22 cellular contexts compared by ENCODE assay signal in the genomic region with DNA sequence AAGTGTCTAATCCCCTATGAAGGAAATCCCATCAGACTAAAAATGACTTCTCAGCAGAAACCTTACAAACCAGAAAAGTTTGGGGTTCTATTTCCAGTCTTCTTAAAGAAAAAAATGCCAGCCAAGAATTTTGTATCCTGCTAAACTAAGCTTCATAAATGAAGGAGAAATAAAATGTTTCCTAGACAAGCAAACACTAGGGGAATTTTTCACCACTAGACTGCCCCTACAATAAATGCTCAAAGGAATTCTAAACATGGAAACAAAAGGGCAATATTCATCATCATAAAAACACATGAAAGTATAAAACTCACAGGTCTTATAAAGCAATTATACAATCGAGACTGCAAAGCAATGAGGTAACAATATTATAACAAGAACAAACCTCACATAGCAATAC.
DNase-seq lines count a peak whose midpoint lies in the region; ATAC-seq and TF ChIP-seq lines count a peak whose summit lies in the region.
"Had no signal": no experiment of that assay in that cellular context is flagged by ENCODE, and none has a peak within 500 bp of the region (broad histone marks: within the 10 kb centered on the region; RNA-seq: fewer than 3 reads in every experiment).

No MANE protein-coding gene starts in this region.

- H4K20me1 ChIP-seq in mammary epithelial cell (ENCODE audit: insufficient read depth, low read length), result no peaks in the 10 kb centered on the region

- dilution Hi-C loops in mammary epithelial cell (cut with HindIII; ENCODE audit: low sequenced_read_pairs), result no loop called here

- peaks cover 23% of the 10 kb centered on the region for H3K4me1 Mint-ChIP-seq in MCF 10A (ENCODE audit: insufficient read depth, unreplicated experiment)
- peaks cover 10% of the 10 kb centered on the region for H3K4me1 Mint-ChIP-seq in activated T-helper 17 cell treated with anti-CD3 and anti-CD28 coated beads, Interleukin-2, amount 50 U/mL, for 72 hours
- peaks cover 14% of the 10 kb centered on the region for H3K4me1 Mint-ChIP-seq in stimulated activated memory B cell treated with anti-CD40 and anti-IgM and Interleukin-4, amounts not matched to agents 10 μg/mL and 1 μg/mL and 100 μg/mL, for 72 hours
- H3K4me1 Mint-ChIP-seq: CD8-positive, alpha-beta memory T cell had no signal

- peak overlapping the region; percentile 35 for H3K27ac ChIP-seq in mammary epithelial cell (ENCODE audit: insufficient read depth, low read depth, low read length)
- H3K27ac ChIP-seq in esophagus squamous epithelium, result peak overlapping the region in 3 of 4 donors; percentile 46 to 54 (median 49)
- H3K27ac ChIP-seq: C4-2B, SJCRH30 had no signal

- no peaks in the 10 kb centered on the region for H3K27me3 Mint-ChIP-seq in MCF 10A (ENCODE audit: insufficient read depth, unreplicated experiment)
- H3K27me3 Mint-ChIP-seq in activated T-helper 17 cell treated with anti-CD3 and anti-CD28 coated beads, Interleukin-2, amount 50 U/mL, for 72 hours, result no peaks in the 10 kb centered on the region
- no peaks in the 10 kb centered on the region for H3K27me3 Mint-ChIP-seq in stimulated activated memory B cell treated with anti-CD40 and anti-IgM and Interleukin-4, amounts not matched to agents 10 μg/mL and 1 μg/mL and 100 μg/mL, for 72 hours

- H3K9me3 Mint-ChIP-seq in MCF 10A (ENCODE audit: unreplicated experiment), result peaks cover 5% of the 10 kb centered on the region
- H3K9me3 Mint-ChIP-seq in activated T-helper 17 cell treated with anti-CD3 and anti-CD28 coated beads, Interleukin-2, amount 50 U/mL, for 72 hours, result peaks cover 3% of the 10 kb centered on the region
- peaks cover 3% of the 10 kb centered on the region for H3K9me3 Mint-ChIP-seq in stimulated activated memory B cell treated with anti-CD40 and anti-IgM and Interleukin-4, amounts not matched to agents 10 μg/mL and 1 μg/mL and 100 μg/mL, for 72 hours

- ATAC-seq in activated T-helper 17 cell treated with anti-CD3 and anti-CD28 coated beads, Interleukin-2, amount 50 U/mL, for 72 hours (replicated peaks), result no peak
- ATAC-seq in stimulated activated memory B cell treated with anti-CD40 and anti-IgM and Interleukin-4, amounts not matched to agents 10 μg/mL and 1 μg/mL and 100 μg/mL, for 72 hours, result no peak
- ATAC-seq: Panc1 had no signal

- TF ChIP-seq CTCF in mammary epithelial cell (conservative IDR thresholded peaks at IDR 0.05 in 1 of 2, IDR thresholded peaks at IDR 0.05 in 1 of 2; ENCODE audit: extremely low read depth in 1 of 2, insufficient read depth in 1 of 2, low read depth in 1 of 2, low read length in 2 of 2) (no peak), MCF 10A (IDR thresholded peaks at IDR 0.05; ENCODE audit: unreplicated experiment) (no peak), esophagus squamous epithelium (IDR thresholded peaks at IDR 0.05) (no peak)

- POLR2A ChIA-PET in MCF 10A (lab: Yijun Ruan, JAX), result interaction anchor here (0.8 to 0.9 kb wide), 3 partner anchors 9 to 97 kb away, joined by 3 to 7 read pairs (median 4); no protein-coding TSS in a partner anchor

- BruUV-seq in mammary epithelial cell (replicated peaks; lab: Mats Ljungman, UMichigan), result no TSS peak
- BruUV-seq in MCF 10A (replicated peaks; lab: Mats Ljungman, UMichigan), result no TSS peak

- H3K4me1 ChIP-seq in mammary epithelial cell (ENCODE audit: insufficient read depth, low read length), result peaks cover 28% of the 10 kb centered on the region
- peaks cover 0 to 34% (median 10%) of the 10 kb centered on the region in 3 donors for H3K4me1 ChIP-seq in esophagus squamous epithelium
- H3K4me1 ChIP-seq: SJCRH30 had no signal

- H3K4me3 ChIP-seq in mammary epithelial cell (replicated peaks in 1 of 3; ENCODE audit: insufficient read depth in 1 of 3, low read depth in 2 of 3, low read length in 3 of 3) (no peak overlapping the region), esophagus squamous epithelium (no peak overlapping the region)
- H3K4me3 ChIP-seq: MG63, SJCRH30 had no signal

- no peak overlapping the region for H3K9ac ChIP-seq in mammary epithelial cell (ENCODE audit: insufficient read depth, low read length)

- 94% methylated on average over 1 of the region's 1 CpG for WGBS in mammary epithelial cell (ENCODE audit: low coverage, missing lambda C conversion rate)
- WGBS in esophagus squamous epithelium, 2 donors, result 87 to 91% methylated on average over 1 of the region's 1 CpG

- H2AFZ ChIP-seq in mammary epithelial cell (ENCODE audit: low read depth, low read length), result no peak overlapping the region

- H3K4me2 ChIP-seq in mammary epithelial cell (ENCODE audit: insufficient read depth, low read depth, low read length), result no peak overlapping the region

- TF ChIP-seq POLR2A in esophagus squamous epithelium (IDR thresholded peaks at IDR 0.05), result no peak

- CTCF ChIA-PET in mammary epithelial cell (lab: Charles Lee; ENCODE audit: low non-redundant PET) (no interaction called here), MCF 10A (lab: Yijun Ruan, JAX) (interaction anchor here (0.9 to 2.0 kb wide), 5 partner anchors 8 to 173 kb away, joined by 3 to 6 read pairs (median 4); no protein-coding TSS in a partner anchor)

- no peaks in the 10 kb centered on the region for H3K27me3 ChIP-seq in mammary epithelial cell (ENCODE audit: insufficient read depth, low read length)
- H3K27me3 ChIP-seq in esophagus squamous epithelium, result no peaks in the 10 kb centered on the region
- H3K27me3 ChIP-seq: MG63, SJCRH30 had no signal

- in situ Hi-C loops in mammary epithelial cell (cut with MboI; ENCODE audit: low sequenced_read_pairs in 2 of 2), result no loop called here

- no peak overlapping the region for H3K27ac Mint-ChIP-seq in MCF 10A (ENCODE audit: low read depth, unreplicated experiment)
- H3K27ac Mint-ChIP-seq in activated T-helper 17 cell treated with anti-CD3 and anti-CD28 coated beads, Interleukin-2, amount 50 U/mL, for 72 hours, result peak overlapping the region; percentile 64
- peak overlapping the region; percentile 3 for H3K27ac Mint-ChIP-seq in stimulated activated memory B cell treated with anti-CD40 and anti-IgM and Interleukin-4, amounts not matched to agents 10 μg/mL and 1 μg/mL and 100 μg/mL, for 72 hours
- H3K27ac Mint-ChIP-seq: CD8-positive, alpha-beta memory T cell; HFFc6 had no signal

- no peak overlapping the region for H3K4me3 Mint-ChIP-seq in MCF 10A (ENCODE audit: unreplicated experiment)
- peak overlapping the region; percentile 49 for H3K4me3 Mint-ChIP-seq in activated T-helper 17 cell treated with anti-CD3 and anti-CD28 coated beads, Interleukin-2, amount 50 U/mL, for 72 hours
- H3K4me3 Mint-ChIP-seq in stimulated activated memory B cell treated with anti-CD40 and anti-IgM and Interleukin-4, amounts not matched to agents 10 μg/mL and 1 μg/mL and 100 μg/mL, for 72 hours, result no peak overlapping the region
- H3K4me3 Mint-ChIP-seq: CD8-positive, alpha-beta memory T cell; HFFc6 had no signal

- no peaks in the 10 kb centered on the region for H3K36me3 ChIP-seq in mammary epithelial cell (ENCODE audit: insufficient read depth, low read length)
- H3K36me3 ChIP-seq in esophagus squamous epithelium, result no peaks in the 10 kb centered on the region
- H3K36me3 ChIP-seq: MG63, SJCRH30 had no signal

- intact Hi-C loops in mammary epithelial cell (cut with micrococcal nuclease), result no loop called here
- intact Hi-C loops in MCF 10A (cut with micrococcal nuclease), result no loop called here
- intact Hi-C loops in esophagus squamous epithelium (cut with DNase I), result no loop called here
- intact Hi-C loops in head of caudate nucleus (cut with DNase I), result no loop called here

- no peaks in the 10 kb centered on the region for H3K36me3 Mint-ChIP-seq in MCF 10A (ENCODE audit: insufficient read depth, unreplicated experiment)
- no peaks in the 10 kb centered on the region for H3K36me3 Mint-ChIP-seq in activated T-helper 17 cell treated with anti-CD3 and anti-CD28 coated beads, Interleukin-2, amount 50 U/mL, for 72 hours (ENCODE audit: low read depth)
- H3K36me3 Mint-ChIP-seq in stimulated activated memory B cell treated with anti-CD40 and anti-IgM and Interleukin-4, amounts not matched to agents 10 μg/mL and 1 μg/mL and 100 μg/mL, for 72 hours, result peaks cover 30% of the 10 kb centered on the region

- H3K9me3 ChIP-seq in mammary epithelial cell (replicated peaks; ENCODE audit: insufficient read depth, low read length) (peaks cover 10% of the 10 kb centered on the region), esophagus squamous epithelium (peaks cover 0 to 7% (median 0%) of the 10 kb centered on the region in 3 donors)
- H3K9me3 ChIP-seq: MG63 had no signal

- peaks cover 3% of the 10 kb centered on the region for H3K79me2 ChIP-seq in mammary epithelial cell (ENCODE audit: insufficient read depth, low read length)

- DNase-seq in mammary epithelial cell (no peak), MCF 10A (ENCODE audit: unreplicated experiment) (no peak), esophagus squamous epithelium (lab: John Stamatoyannopoulos, UW) (no peak), SHP77 treated with DMSO at 0.1 percent for 48 hours (lab: John Stamatoyannopoulos, UW) (no peak), head of caudate nucleus (no peak), ureter (ENCODE audit: low spot score) (no peak)
- DNase-seq: 8988T; CD8-positive, alpha-beta memory T cell; GDM1; HFFc6; Kasumi-1; MG63; NCI-H1048; NCI-H1436; NCI-H1930; NCI-H510A; NCI-H748 treated with DMSO at 0.1 percent for 48 hours; SJCRH30 had no signal
